Comparison of ENCODE assay signal across 8 cellular contexts in genomic region chr17:43170140-43170765, GRCh38. TPM values are rescaled to one million over a fixed set of nuclear protein-coding genes. Genes with fewer than 3 reads are reported as not detected.
DNase-seq lines count a peak whose midpoint lies in the region; ATAC-seq and FAIRE-seq lines count a peak whose summit lies in the region.

No MANE protein-coding gene starts in this region.

- H3K79me2 ChIP-seq in mesendoderm (ENCODE audit: control insufficient read depth, insufficient read depth, low read length), result no peaks in the 10 kb centered on the region

- H3K36me3 Mint-ChIP-seq in activated CD8-positive, alpha-beta memory T cell treated with anti-CD3 and anti-CD28 coated beads, Interleukin-2, amount 10 ng/mL, durations not matched to agents 7 days and 5 days, result peaks cover 8% of the 10 kb centered on the region

- H3K4me3 ChIP-seq in mesendoderm (ENCODE audit: low read length), result peak overlapping the region; percentile 95

- H3K36me3 ChIP-seq in mesendoderm (ENCODE audit: control insufficient read depth, insufficient read depth, low read length), result no peaks in the 10 kb centered on the region

- no peaks in the 10 kb centered on the region for H3K79me1 ChIP-seq in mesendoderm (ENCODE audit: low read length)

- H4K5ac ChIP-seq in mesendoderm (ENCODE audit: low read length), result no peak overlapping the region

- no peaks in the 10 kb centered on the region for H3K27me3 Mint-ChIP-seq in activated CD8-positive, alpha-beta memory T cell treated with anti-CD3 and anti-CD28 coated beads, Interleukin-2, amount 10 ng/mL, durations not matched to agents 7 days and 5 days

- H2BK5ac ChIP-seq in mesendoderm (ENCODE audit: low read length), result no peak overlapping the region

- CTCF ChIA-PET in activated CD8-positive, alpha-beta memory T cell treated with anti-CD3 and anti-CD28 coated beads, Interleukin-2, amount 10 ng/mL, durations not matched to agents 7 days and 5 days (lab: Charles Lee), result interaction anchor here (0.6 to 1.5 kb wide), 4 partner anchors 42 to 313 kb away, joined by 3 to 4 read pairs (median 4); partner anchors contain the start of genes DHX8, IFI35 and TMEM106A

- peak overlapping the region; percentile 6 for H3K18ac ChIP-seq in mesendoderm (ENCODE audit: low read length)

- no peak overlapping the region for H3K4ac ChIP-seq in mesendoderm (ENCODE audit: low read depth, low read length)

- H3K4me3 Mint-ChIP-seq in activated CD8-positive, alpha-beta memory T cell treated with anti-CD3 and anti-CD28 coated beads, Interleukin-2, amount 10 ng/mL, durations not matched to agents 7 days and 5 days, result no peak overlapping the region

- H3K27ac Mint-ChIP-seq in activated CD8-positive, alpha-beta memory T cell treated with anti-CD3 and anti-CD28 coated beads, Interleukin-2, amount 10 ng/mL, durations not matched to agents 7 days and 5 days, result no peak overlapping the region

- peak overlapping the region; percentile 92 for H3K56ac ChIP-seq in mesendoderm (ENCODE audit: low read length)

- peak; percentile 83 for DNase-seq in COLO668 (lab: John Stamatoyannopoulos, UW; ENCODE audit: unreplicated experiment)
- DNase-seq in HTR-8/SVneo (ENCODE audit: insufficient read length, low spot score), result peak; percentile 99
- DNase-seq in NOMO-1 treated with DMSO at 0.1 percent for 48 hours (lab: John Stamatoyannopoulos, UW; ENCODE audit: unreplicated experiment), result peak; percentile 99
- peak; percentile 96 for DNase-seq in activated CD8-positive, alpha-beta memory T cell treated with anti-CD3 and anti-CD28 coated beads, Interleukin-2, amount 10 ng/mL, durations not matched to agents 7 days and 5 days
- peak; percentile 99 for DNase-seq in mesendoderm
- peak; percentile 69 for DNase-seq in stimulated activated CD8-positive, alpha-beta memory T cell treated with anti-CD3 and anti-CD28 coated beads, Interleukin-15, amount 100 ng/mL, for 1 hour (ENCODE audit: low read depth)

- peak overlapping the region; percentile 78 for H3K9ac ChIP-seq in mesendoderm (ENCODE audit: low read length)

- no peak overlapping the region for H4K8ac ChIP-seq in mesendoderm (ENCODE audit: low read depth, low read length)

- H3K23ac ChIP-seq in mesendoderm (ENCODE audit: low read length), result peak overlapping the region; percentile 80

- FAIRE-seq in HTR-8/SVneo (lab: Jason Lieb, UNC) (peak; percentile 36), endometrium (lab: Jason Lieb, UNC) (peak; percentile 85)

- H3K9me3 Mint-ChIP-seq in activated CD8-positive, alpha-beta memory T cell treated with anti-CD3 and anti-CD28 coated beads, Interleukin-2, amount 10 ng/mL, durations not matched to agents 7 days and 5 days (ENCODE audit: low read depth), result no peaks in the 10 kb centered on the region

- peak; percentile 59 for ATAC-seq in GM21390 (IDR thresholded peaks at IDR 0.05; ENCODE audit: unreplicated experiment)
- peak; percentile 83 for ATAC-seq in activated CD8-positive, alpha-beta memory T cell treated with anti-CD3 and anti-CD28 coated beads, Interleukin-2, amount 10 ng/mL, durations not matched to agents 7 days and 5 days

- peak overlapping the region; percentile 34 for H3K27ac ChIP-seq in mesendoderm (ENCODE audit: low read depth, low read length)

- no peak overlapping the region for H2AK5ac ChIP-seq in mesendoderm (ENCODE audit: low read length)

- peak overlapping the region; percentile 99 for H3K4me2 ChIP-seq in mesendoderm (ENCODE audit: low read length)

- H3K4me1 ChIP-seq in mesendoderm (ENCODE audit: control insufficient read depth, low read depth, low read length), result peaks cover 5% of the 10 kb centered on the region

- H3K27me3 ChIP-seq in mesendoderm (ENCODE audit: insufficient read depth, low read length, poor library complexity), result no peaks in the 10 kb centered on the region

- WGBS in mesendoderm (ENCODE audit: extremely low coverage, insufficient coverage, low lambda C conversion rate), result no CpG with 5 or more reads among the region's 27 CpGs

- H2BK120ac ChIP-seq in mesendoderm (ENCODE audit: low read depth, low read length), result no peak overlapping the region

- no peak overlapping the region for H2BK15ac ChIP-seq in mesendoderm (replicated peaks; ENCODE audit: low read depth)

- H3K4me1 Mint-ChIP-seq in activated CD8-positive, alpha-beta memory T cell treated with anti-CD3 and anti-CD28 coated beads, Interleukin-2, amount 10 ng/mL, durations not matched to agents 7 days and 5 days, result peaks cover 35% of the 10 kb centered on the region

RNA-seq across cellular contexts. Expression of gene NBR1, which starts 0.8 kb away (rescaled TPM):
- total RNA-seq in activated CD8-positive, alpha-beta memory T cell treated with anti-CD3 and anti-CD28 coated beads, Interleukin-2, amount 10 ng/mL, durations not matched to agents 7 days and 5 days, result 10 to 100 TPM; 46.0 to 53.0 TPM
- 17.0 TPM for polyA plus RNA-seq in mesendoderm (2013, experiment 1 of 2)
- polyA plus RNA-seq in mesendoderm (2013, experiment 2 of 2), result 17.1 TPM

RNA-seq across cellular contexts. Expression of gene TMEM106A, which starts 41.4 kb away (rescaled TPM):
- total RNA-seq in activated CD8-positive, alpha-beta memory T cell treated with anti-CD3 and anti-CD28 coated beads, Interleukin-2, amount 10 ng/mL, durations not matched to agents 7 days and 5 days, result 10 to 100 TPM; 13.8 to 23.1 TPM
- polyA plus RNA-seq in mesendoderm (2013, experiment 1 of 2), result 1.9 TPM
- polyA plus RNA-seq in mesendoderm (2013, experiment 2 of 2), result 2.0 TPM

RNA-seq across cellular contexts. Expression of gene BRCA1, which starts 45.1 kb away (rescaled TPM):
- total RNA-seq in activated CD8-positive, alpha-beta memory T cell treated with anti-CD3 and anti-CD28 coated beads, Interleukin-2, amount 10 ng/mL, durations not matched to agents 7 days and 5 days, result 100 to 1,000 TPM in 1 of 2 experiments, 10 to 100 TPM in 1; 84.3 to 102 TPM
- 17.2 TPM for polyA plus RNA-seq in mesendoderm (2013, experiment 1 of 2)
- 17.4 TPM for polyA plus RNA-seq in mesendoderm (2013, experiment 2 of 2)

RNA-seq across cellular contexts. Expression of gene CCDC200, which starts 58.2 kb away (rescaled TPM):
- not detected for total RNA-seq in activated CD8-positive, alpha-beta memory T cell treated with anti-CD3 and anti-CD28 coated beads, Interleukin-2, amount 10 ng/mL, durations not matched to agents 7 days and 5 days
- not detected for polyA plus RNA-seq in mesendoderm (2013, experiment 1 of 2)
- polyA plus RNA-seq in mesendoderm (2013, experiment 2 of 2), result not detected

Comparison
In these comparisons a context has a peak if more than half of its experiments do, and no peak if none do; other contexts are left out.
1. Peak in every context shown above with its lines: DNase-seq, ATAC-seq, H3K4me3 ChIP-seq and H3K27ac ChIP-seq.